ENCODE assay signal across 15 cellular contexts in the genomic region with DNA sequence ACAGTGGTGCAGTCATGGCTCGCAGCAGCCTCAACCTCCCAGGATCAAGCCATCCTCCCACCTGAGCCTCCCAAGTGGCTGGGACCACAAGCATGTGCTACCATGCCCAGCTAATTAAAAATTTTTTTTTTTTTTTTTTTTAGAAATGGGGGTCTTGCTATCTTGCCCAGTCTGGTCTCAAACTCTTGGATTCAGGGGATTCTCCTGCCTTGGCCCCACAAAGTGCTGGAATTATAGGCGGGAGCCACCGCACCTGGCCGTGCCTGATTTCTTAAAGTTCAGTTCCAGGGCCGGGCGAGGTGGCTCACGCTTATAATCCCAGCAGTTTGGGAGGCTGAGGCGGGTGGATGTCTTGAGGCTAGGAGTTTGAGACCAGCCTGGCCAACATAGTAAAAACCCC. TPM values are rescaled to one million over a fixed set of nuclear protein-coding genes. Genes with fewer than 3 reads are reported as not detected.
A peak's percentile ranks its signal among the peaks of the same experiment; 100 is the strongest.
DNase-seq lines count a peak whose midpoint lies in the region; ATAC-seq and TF ChIP-seq lines count a peak whose summit lies in the region.
"Had no signal": no experiment of that assay in that cellular context is flagged by ENCODE, and none has a peak within 500 bp of the region (broad histone marks: within the 10 kb centered on the region; RNA-seq: fewer than 3 reads in every experiment).

No MANE protein-coding gene starts in this region.

- H3K4me3 ChIP-seq in right cardiac atrium (ENCODE audit: low read length) (no peak overlapping the region), heart right ventricle (no peak overlapping the region), HEK293 (ENCODE audit: low read depth, low read length) (no peak overlapping the region)
- H3K4me3 ChIP-seq: A549; BLaER1 treated with 17β-estradiol and CSF1 and Interleukin-3, amounts not matched to agents 10 nM and 100 nM had no signal

- WGBS in right cardiac atrium = 97% methylated on average over 8 of the region's 8 CpGs
- WGBS in heart right ventricle, 2 donors = 98 to 100% methylated on average over 8 of the region's 8 CpGs

- CTCF ChIA-PET in HEK293 (lab: Yijun Ruan, JAX) = no interaction called here

- DNase-seq in right cardiac atrium (peak in 2 of 3 donors; percentile 17 to 26), heart right ventricle (no peak), head of caudate nucleus (no peak)
- DNase-seq: AML-193; Caco-2; Calu3; CD4-positive, alpha-beta T cell; CD8-positive, alpha-beta T cell; DMS79 treated with DMSO at 0.1 percent for 48 hours; GF-D8 had no signal

- H3K27ac ChIP-seq in right cardiac atrium (ENCODE audit: low read length) (no peak overlapping the region), heart right ventricle (no peak overlapping the region), HEK293 (ENCODE audit: extremely low read depth, low read depth, low read length) (no peak overlapping the region)
- H3K27ac ChIP-seq: 22Rv1; A549; BLaER1 treated with 17β-estradiol and CSF1 and Interleukin-3, amounts not matched to agents 10 nM and 100 nM; C4-2B had no signal

- intact Hi-C loops in right cardiac atrium (cut with DNase I) = loop anchor here in 1 of 4 donors (10.0 kb wide), 1 partner anchor 76 kb away; the partner anchor contains the start of genes NOL9 and TAS1R1
- intact Hi-C loops in heart right ventricle (cut with DNase I) = loop anchor here in 2 of 10 donors (10.0 kb wide), 2 partner anchors 76 to 146 kb away; partner anchors contain the start of genes NOL9 (in 1 of the 2) and TAS1R1 (in 1 of the 2)
- intact Hi-C loops in head of caudate nucleus (cut with DNase I) = no loop called here

- TF ChIP-seq CTCF in heart right ventricle (IDR thresholded peaks at IDR 0.05) (no peak), HEK293 (tag by site-specific recombination; IDR thresholded peaks at IDR 0.05) (no peak)

- H3K36me3 ChIP-seq in heart right ventricle (peaks cover 7 to 96% (median 49%) of the 10 kb centered on the region in 9 donors), HEK293 (ENCODE audit: control insufficient read depth in 2 of 2, insufficient read depth in 1 of 2, low read length in 2 of 2) (peaks cover 28 to 96% of the 10 kb centered on the region in 2 experiments; a peak in 2 of 3 replicates)

- H3K9me3 ChIP-seq in right cardiac atrium (ENCODE audit: control insufficient read depth, low read length) = no peaks in the 10 kb centered on the region
- no peaks in the 10 kb centered on the region for H3K9me3 ChIP-seq in heart right ventricle
- no peaks in the 10 kb centered on the region for H3K9me3 ChIP-seq in HEK293 (ENCODE audit: control insufficient read depth, insufficient read depth, low read depth, low read length)
- H3K9me3 ChIP-seq: A549; BLaER1 treated with 17β-estradiol and CSF1 and Interleukin-3, amounts not matched to agents 10 nM and 100 nM; Caco-2 had no signal

- no peaks in the 10 kb centered on the region for H3K27me3 ChIP-seq in right cardiac atrium (ENCODE audit: control insufficient read depth, insufficient read depth)
- no peaks in the 10 kb centered on the region for H3K27me3 ChIP-seq in heart right ventricle
- H3K27me3 ChIP-seq: BLaER1 treated with 17β-estradiol and CSF1 and Interleukin-3, amounts not matched to agents 10 nM and 100 nM had no signal

- no peak for ATAC-seq in right cardiac atrium
- no peak for ATAC-seq in heart right ventricle
- ATAC-seq: A549; CD8-positive, alpha-beta T cell had no signal

- no peaks in the 10 kb centered on the region for H3K4me1 ChIP-seq in right cardiac atrium (ENCODE audit: control insufficient read depth, insufficient read depth, low read length)
- peaks cover 4 to 17% (median 12%) of the 10 kb centered on the region in 9 donors for H3K4me1 ChIP-seq in heart right ventricle
- no peaks in the 10 kb centered on the region for H3K4me1 ChIP-seq in HEK293 (ENCODE audit: control insufficient read depth, insufficient read depth, low read length)
- H3K4me1 ChIP-seq: Caco-2 had no signal

- POLR2A ChIA-PET in HEK293 (lab: Yijun Ruan, JAX) = interaction anchor here (0.7 kb wide), 1 partner anchor 606 kb away, joined by 5 read pairs; no protein-coding TSS in a partner anchor

TF ChIP-seq in HEK293, 187 proteins besides CTCF, POLR2A, EP300 and RAD21:
- no peak for TF ChIP-seq ZNF692 (tag by site-specific recombination; IDR thresholded peaks at IDR 0.05)
- TF ChIP-seq ZNF121 (tag by site-specific recombination; IDR thresholded peaks at IDR 0.05) = peak; percentile 90
TF ChIP-seq in HEK293: peak in this region for 1.

RNA-seq across cellular contexts. Expression of gene THAP3, which starts 6.4 kb away (rescaled TPM):
- total RNA-seq in right cardiac atrium = 10 to 100 TPM; 10.2 to 17.9 (median 14.3) TPM
- 20.8 TPM for polyA plus RNA-seq in right cardiac atrium
- total RNA-seq in heart right ventricle = 10 to 100 TPM in 7 of 10 donors, 1 to 10 TPM in 3; 6.8 to 16.7 (median 11.2) TPM
- 10 to 100 TPM; 24.6 to 27.6 TPM for polyA plus RNA-seq in heart right ventricle

RNA-seq across cellular contexts. Expression of gene PHF13, which starts 17.5 kb away (rescaled TPM):
- 1 to 10 TPM; 6.4 to 9.7 (median 7.9) TPM for total RNA-seq in right cardiac atrium
- polyA plus RNA-seq in right cardiac atrium = 4.8 TPM
- total RNA-seq in heart right ventricle = 10 to 100 TPM in 1 of 10 donors, 1 to 10 TPM in 9; 5.9 to 12.2 (median 8.0) TPM
- polyA plus RNA-seq in heart right ventricle = 1 to 10 TPM; 3.7 to 5.2 TPM

RNA-seq across cellular contexts. Expression of gene KLHL21, which starts 28.4 kb away (rescaled TPM):
- total RNA-seq in right cardiac atrium (10 to 100 TPM; 54.9 to 71.3 (median 65.9) TPM), heart right ventricle (10 to 100 TPM; 49.5 to 93.3 (median 70.4) TPM)
- polyA plus RNA-seq in right cardiac atrium (57.7 TPM), heart right ventricle (10 to 100 TPM; 20.4 to 22.3 TPM)

RNA-seq across cellular contexts. Expression of gene ZBTB48, which starts 51.3 kb away (rescaled TPM):
- 10 to 100 TPM; 11.3 to 18.4 (median 15.0) TPM for total RNA-seq in right cardiac atrium
- polyA plus RNA-seq in right cardiac atrium = 14.7 TPM
- 10 to 100 TPM in 6 of 10 donors, 1 to 10 TPM in 4; 7.3 to 16.6 (median 11.0) TPM for total RNA-seq in heart right ventricle
- polyA plus RNA-seq in heart right ventricle = 10 to 100 TPM; 18.3 to 41.5 TPM

Comparison
In these comparisons a context has a peak if more than half of its experiments do, and no peak if none do; other contexts are left out.
1. DNase-seq: peak in right cardiac atrium (2 of 3); none in heart right ventricle (0 of 2) and head of caudate nucleus (0 of 42).